Comparison of ENCODE assay signal across 8 cellular contexts in genomic region chr1:9538669-9539164, GRCh38. TPM values are rescaled to one million over a fixed set of nuclear protein-coding genes. Genes with fewer than 3 reads are reported as not detected.
DNase-seq lines count a peak whose midpoint lies in the region; ATAC-seq and TF ChIP-seq lines count a peak whose summit lies in the region.

No MANE protein-coding gene starts in this region.

- H3K36me3 ChIP-seq in mammary epithelial cell (ENCODE audit: insufficient read depth, low read length) = no peaks in the 10 kb centered on the region
- no peaks in the 10 kb centered on the region for H3K36me3 ChIP-seq in naive thymus-derived CD4-positive, alpha-beta T cell (ENCODE audit: control insufficient read depth in 2 of 3, insufficient read depth in 3 of 3, low read length in 3 of 3)

- H4K20me1 ChIP-seq in mammary epithelial cell (ENCODE audit: insufficient read depth, low read length) = peaks cover 2% of the 10 kb centered on the region

- WGBS in mammary epithelial cell (ENCODE audit: low coverage, missing lambda C conversion rate) = 95% methylated on average over 23 of the region's 23 CpGs

- no TSS peak for BruUV-seq in mammary epithelial cell (replicated peaks; lab: Mats Ljungman, UMichigan)

- no peak overlapping the region for H3K4me3 ChIP-seq in mammary epithelial cell (replicated peaks in 1 of 3; ENCODE audit: insufficient read depth in 1 of 3, low read depth in 2 of 3, low read length in 3 of 3)
- peak overlapping the region; percentile 32 for H3K4me3 ChIP-seq in naive thymus-derived CD4-positive, alpha-beta T cell (ENCODE audit: low read length)

- in situ Hi-C loops in mammary epithelial cell (cut with MboI; ENCODE audit: low sequenced_read_pairs in 2 of 2) = no loop called here

- peaks cover 0 to 3% (median 0%) of the 10 kb centered on the region in 5 donors for H3K36me3 Mint-ChIP-seq in naive thymus-derived CD4-positive, alpha-beta T cell

- dilution Hi-C loops in mammary epithelial cell (cut with HindIII; ENCODE audit: low sequenced_read_pairs) = loop anchor here (5.0 kb wide), 1 partner anchor 34 kb away; no protein-coding TSS in a partner anchor

- DNase-seq in stimulated activated CD4-positive, alpha-beta T cell treated with anti-CD3 and anti-CD28 coated beads, Interleukin-4, amount 100 ng/mL, for 1 hour = peak; percentile 3
- DNase-seq in stimulated activated CD4-positive, alpha-beta T cell treated with anti-CD3 and anti-CD28 coated beads, Interleukin-12 subunit alpha, Interleukin-12 subunit beta, amount 100 ng/mL, for 4 hours = no peak
- DNase-seq in mammary epithelial cell = no peak
- DNase-seq in naive thymus-derived CD4-positive, alpha-beta T cell = peak in 1 of 9 donors; percentile 23
- DNase-seq in NCI-H446 treated with DMSO at 0.1 percent for 48 hours (lab: John Stamatoyannopoulos, UW) = no peak
- DNase-seq in cerebellum (ENCODE audit: low spot score) = no peak
- no peak for DNase-seq in NCI-H69 (lab: John Stamatoyannopoulos, UW)

- peaks cover 12% of the 10 kb centered on the region for H3K4me1 ChIP-seq in mammary epithelial cell (ENCODE audit: insufficient read depth, low read length)
- peaks cover 5 to 8% of the 10 kb centered on the region in 2 donors for H3K4me1 ChIP-seq in naive thymus-derived CD4-positive, alpha-beta T cell (ENCODE audit: control insufficient read depth in 2 of 2, insufficient read depth in 2 of 2, low read length in 2 of 2)

- no peaks in the 10 kb centered on the region for H3K27me3 Mint-ChIP-seq in naive thymus-derived CD4-positive, alpha-beta T cell

- no peak overlapping the region for H3K27ac ChIP-seq in mammary epithelial cell (ENCODE audit: insufficient read depth, low read depth, low read length)
- peak overlapping the region; percentile 65 for H3K27ac ChIP-seq in naive thymus-derived CD4-positive, alpha-beta T cell (ENCODE audit: low read depth, low read length)

- H3K9me3 ChIP-seq in mammary epithelial cell (replicated peaks; ENCODE audit: insufficient read depth, low read length) = no peaks in the 10 kb centered on the region
- no peaks in the 10 kb centered on the region for H3K9me3 ChIP-seq in naive thymus-derived CD4-positive, alpha-beta T cell (ENCODE audit: control insufficient read depth in 2 of 3, low read length in 3 of 3)

- TF ChIP-seq CTCF in mammary epithelial cell (conservative IDR thresholded peaks at IDR 0.05 in 1 of 2, IDR thresholded peaks at IDR 0.05 in 1 of 2; ENCODE audit: extremely low read depth in 1 of 2, insufficient read depth in 1 of 2, low read depth in 1 of 2, low read length in 2 of 2) = no peak

- H3K4me2 ChIP-seq in mammary epithelial cell (ENCODE audit: insufficient read depth, low read depth, low read length) = peak overlapping the region; percentile 18

- peaks cover 18 to 38% (median 31%) of the 10 kb centered on the region in 7 donors for H3K4me1 Mint-ChIP-seq in naive thymus-derived CD4-positive, alpha-beta T cell

- no peak for ATAC-seq in naive thymus-derived CD4-positive, alpha-beta T cell
- ATAC-seq in GM18909 (IDR thresholded peaks at IDR 0.05; ENCODE audit: poor library complexity, unreplicated experiment) = no peak

- H2AFZ ChIP-seq in mammary epithelial cell (ENCODE audit: low read depth, low read length) = peak overlapping the region; percentile 25

- POLR2A ChIA-PET in naive thymus-derived CD4-positive, alpha-beta T cell (lab: Charles Lee) = interaction anchor here (1.0 kb wide), 1 partner anchor 15 kb away, joined by 4 read pairs; no protein-coding TSS in a partner anchor

- no peak overlapping the region for H3K9ac ChIP-seq in mammary epithelial cell (ENCODE audit: insufficient read depth, low read length)

- peaks cover 35% of the 10 kb centered on the region for H3K79me2 ChIP-seq in mammary epithelial cell (ENCODE audit: insufficient read depth, low read length)

- peak overlapping the region; percentile 77 to 90 (median 86) for H3K4me3 Mint-ChIP-seq in naive thymus-derived CD4-positive, alpha-beta T cell

- CTCF ChIA-PET in mammary epithelial cell (lab: Charles Lee; ENCODE audit: low non-redundant PET) = no interaction called here
- CTCF ChIA-PET in naive thymus-derived CD4-positive, alpha-beta T cell (lab: Charles Lee) = interaction anchor here (0.7 to 1.4 kb wide), 2 partner anchors 35 to 43 kb away, joined by 3 to 4 read pairs; no protein-coding TSS in a partner anchor

- peak overlapping the region; percentile 85 to 97 (median 90) for H3K27ac Mint-ChIP-seq in naive thymus-derived CD4-positive, alpha-beta T cell

- intact Hi-C loops in mammary epithelial cell (cut with micrococcal nuclease) = no loop called here
- intact Hi-C loops in naive thymus-derived CD4-positive, alpha-beta T cell (cut with micrococcal nuclease) = loop anchor here (1.0 to 10.0 kb wide), 11 partner anchors 20 to 1574 kb away; partner anchors contain the start of genes CTNNBIP1 (in 2 of the 2), TMEM201 (in 2 of the 2), DFFA (in 1 of the 2) and ENO1 (in 1 of the 2)

- H3K9me3 Mint-ChIP-seq in naive thymus-derived CD4-positive, alpha-beta T cell = no peaks in the 10 kb centered on the region

- no peaks in the 10 kb centered on the region for H3K27me3 ChIP-seq in mammary epithelial cell (ENCODE audit: insufficient read depth, low read length)
- H3K27me3 ChIP-seq in naive thymus-derived CD4-positive, alpha-beta T cell (ENCODE audit: control insufficient read depth in 2 of 2, insufficient read depth in 2 of 2, low read length in 2 of 2) = no peaks in the 10 kb centered on the region

RNA-seq across cellular contexts. Expression of gene SLC25A33, which starts 0.5 kb away (rescaled TPM):
- 1 to 10 TPM; 2.2 to 4.0 TPM for total RNA-seq in mammary epithelial cell
- 2.5 TPM for polyA plus RNA-seq in mammary epithelial cell
- polyA minus RNA-seq in mammary epithelial cell = 1.2 TPM
- total RNA-seq in naive thymus-derived CD4-positive, alpha-beta T cell = 1 to 10 TPM; 2.5 to 5.8 (median 3.9) TPM
- 1 to 10 TPM; 7.0 to 8.0 TPM for polyA plus RNA-seq in naive thymus-derived CD4-positive, alpha-beta T cell
- 5.4 TPM for total RNA-seq in cerebellum

RNA-seq across cellular contexts. Expression of gene TMEM201, which starts 50.0 kb away (rescaled TPM):
- 10 to 100 TPM in 1 of 2 donors, 1 to 10 TPM in 1; 6.8 to 15.9 TPM for total RNA-seq in mammary epithelial cell
- 6.8 TPM for polyA plus RNA-seq in mammary epithelial cell
- polyA minus RNA-seq in mammary epithelial cell = 15.3 TPM
- total RNA-seq in naive thymus-derived CD4-positive, alpha-beta T cell = 10 to 100 TPM in 3 of 5 experiments, 1 to 10 TPM in 2; 9.0 to 18.5 (median 10.0) TPM
- 1 to 10 TPM; 1.0 to 3.3 TPM for polyA plus RNA-seq in naive thymus-derived CD4-positive, alpha-beta T cell
- 9.0 TPM for total RNA-seq in cerebellum
